1 cellular context compared by ENCODE assay signal in the genomic region with DNA sequence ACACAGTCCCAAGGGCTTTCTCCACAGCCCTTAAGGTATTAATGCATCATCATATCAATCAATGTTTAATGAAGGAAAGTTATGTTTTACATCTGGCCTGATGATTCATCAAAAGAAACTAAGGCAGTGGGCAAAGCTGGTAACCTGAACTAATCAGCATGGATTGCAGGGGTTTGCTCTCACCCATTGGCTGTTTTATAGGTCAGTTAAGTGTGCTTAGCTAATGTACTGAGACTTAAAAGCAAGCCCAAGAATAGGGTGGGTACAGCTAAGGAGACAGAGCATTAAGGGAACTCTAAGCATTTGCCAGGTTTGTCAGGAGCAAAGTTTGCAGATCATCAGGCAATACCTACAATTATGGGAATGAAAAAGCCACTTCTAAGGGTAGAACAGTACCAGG.
TF ChIP-seq lines count a peak whose summit lies in the region.

No MANE protein-coding gene starts in this region.

TF ChIP-seq in WTC11, 78 proteins besides CTCF, POLR2A, EP300 and RAD21 (continued from another document):
- TF ChIP-seq, protein P1, sequence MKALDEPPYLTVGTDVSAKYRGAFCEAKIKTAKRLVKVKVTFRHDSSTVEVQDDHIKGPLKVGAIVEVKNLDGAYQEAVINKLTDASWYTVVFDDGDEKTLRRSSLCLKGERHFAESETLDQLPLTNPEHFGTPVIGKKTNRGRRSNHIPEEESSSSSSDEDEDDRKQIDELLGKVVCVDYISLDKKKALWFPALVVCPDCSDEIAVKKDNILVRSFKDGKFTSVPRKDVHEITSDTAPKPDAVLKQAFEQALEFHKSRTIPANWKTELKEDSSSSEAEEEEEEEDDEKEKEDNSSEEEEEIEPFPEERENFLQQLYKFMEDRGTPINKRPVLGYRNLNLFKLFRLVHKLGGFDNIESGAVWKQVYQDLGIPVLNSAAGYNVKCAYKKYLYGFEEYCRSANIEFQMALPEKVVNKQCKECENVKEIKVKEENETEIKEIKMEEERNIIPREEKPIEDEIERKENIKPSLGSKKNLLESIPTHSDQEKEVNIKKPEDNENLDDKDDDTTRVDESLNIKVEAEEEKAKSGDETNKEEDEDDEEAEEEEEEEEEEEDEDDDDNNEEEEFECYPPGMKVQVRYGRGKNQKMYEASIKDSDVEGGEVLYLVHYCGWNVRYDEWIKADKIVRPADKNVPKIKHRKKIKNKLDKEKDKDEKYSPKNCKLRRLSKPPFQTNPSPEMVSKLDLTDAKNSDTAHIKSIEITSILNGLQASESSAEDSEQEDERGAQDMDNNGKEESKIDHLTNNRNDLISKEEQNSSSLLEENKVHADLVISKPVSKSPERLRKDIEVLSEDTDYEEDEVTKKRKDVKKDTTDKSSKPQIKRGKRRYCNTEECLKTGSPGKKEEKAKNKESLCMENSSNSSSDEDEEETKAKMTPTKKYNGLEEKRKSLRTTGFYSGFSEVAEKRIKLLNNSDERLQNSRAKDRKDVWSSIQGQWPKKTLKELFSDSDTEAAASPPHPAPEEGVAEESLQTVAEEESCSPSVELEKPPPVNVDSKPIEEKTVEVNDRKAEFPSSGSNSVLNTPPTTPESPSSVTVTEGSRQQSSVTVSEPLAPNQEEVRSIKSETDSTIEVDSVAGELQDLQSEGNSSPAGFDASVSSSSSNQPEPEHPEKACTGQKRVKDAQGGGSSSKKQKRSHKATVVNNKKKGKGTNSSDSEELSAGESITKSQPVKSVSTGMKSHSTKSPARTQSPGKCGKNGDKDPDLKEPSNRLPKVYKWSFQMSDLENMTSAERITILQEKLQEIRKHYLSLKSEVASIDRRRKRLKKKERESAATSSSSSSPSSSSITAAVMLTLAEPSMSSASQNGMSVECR (CRISPR knock-in tag; IDR thresholded peaks at IDR 0.05; ENCODE audit: borderline replicate concordance) = no peak
- TF ChIP-seq, protein P2, sequence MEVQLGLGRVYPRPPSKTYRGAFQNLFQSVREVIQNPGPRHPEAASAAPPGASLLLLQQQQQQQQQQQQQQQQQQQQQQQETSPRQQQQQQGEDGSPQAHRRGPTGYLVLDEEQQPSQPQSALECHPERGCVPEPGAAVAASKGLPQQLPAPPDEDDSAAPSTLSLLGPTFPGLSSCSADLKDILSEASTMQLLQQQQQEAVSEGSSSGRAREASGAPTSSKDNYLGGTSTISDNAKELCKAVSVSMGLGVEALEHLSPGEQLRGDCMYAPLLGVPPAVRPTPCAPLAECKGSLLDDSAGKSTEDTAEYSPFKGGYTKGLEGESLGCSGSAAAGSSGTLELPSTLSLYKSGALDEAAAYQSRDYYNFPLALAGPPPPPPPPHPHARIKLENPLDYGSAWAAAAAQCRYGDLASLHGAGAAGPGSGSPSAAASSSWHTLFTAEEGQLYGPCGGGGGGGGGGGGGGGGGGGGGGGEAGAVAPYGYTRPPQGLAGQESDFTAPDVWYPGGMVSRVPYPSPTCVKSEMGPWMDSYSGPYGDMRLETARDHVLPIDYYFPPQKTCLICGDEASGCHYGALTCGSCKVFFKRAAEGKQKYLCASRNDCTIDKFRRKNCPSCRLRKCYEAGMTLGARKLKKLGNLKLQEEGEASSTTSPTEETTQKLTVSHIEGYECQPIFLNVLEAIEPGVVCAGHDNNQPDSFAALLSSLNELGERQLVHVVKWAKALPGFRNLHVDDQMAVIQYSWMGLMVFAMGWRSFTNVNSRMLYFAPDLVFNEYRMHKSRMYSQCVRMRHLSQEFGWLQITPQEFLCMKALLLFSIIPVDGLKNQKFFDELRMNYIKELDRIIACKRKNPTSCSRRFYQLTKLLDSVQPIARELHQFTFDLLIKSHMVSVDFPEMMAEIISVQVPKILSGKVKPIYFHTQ (CRISPR knock-in tag; IDR thresholded peaks at IDR 0.05) = no peak
- TF ChIP-seq JUN (CRISPR knock-in tag; IDR thresholded peaks at IDR 0.05) = no peak
TF ChIP-seq in WTC11: peak in this region for 0.
